In genomic region chr6:137717074-137718073, GRCh38 we compare ENCODE assay signal across 9 cellular contexts.
DNase-seq lines count a peak whose midpoint lies in the region; ATAC-seq and TF ChIP-seq lines count a peak whose summit lies in the region.
"Had no signal": no experiment of that assay in that cellular context is flagged by ENCODE, and none has a peak within 500 bp of the region (broad histone marks: within the 10 kb centered on the region; RNA-seq: fewer than 3 reads in every experiment).

No MANE protein-coding gene starts in this region.

- H3K4me2 ChIP-seq in neural progenitor cell: no peak overlapping the region

- H3K4me1 Mint-ChIP-seq in neural progenitor cell: peaks cover 5% of the 10 kb centered on the region

- no peaks in the 10 kb centered on the region for H3K9me3 Mint-ChIP-seq in neural progenitor cell

- H4K20me1 ChIP-seq in neural progenitor cell (ENCODE audit: low read depth): no peaks in the 10 kb centered on the region

- peak overlapping the region; percentile 57 for H2AFZ ChIP-seq in neural progenitor cell (replicated peaks)

- no peak overlapping the region for H3K9ac ChIP-seq in neural progenitor cell

- H3K4me3 Mint-ChIP-seq in neural progenitor cell: no peak overlapping the region

- H3K4me3 ChIP-seq in neural progenitor cell: no peak overlapping the region

- no peak for ATAC-seq in GM19463 (IDR thresholded peaks at IDR 0.05; ENCODE audit: unreplicated experiment)
- ATAC-seq in GM19035 (IDR thresholded peaks at IDR 0.05; ENCODE audit: unreplicated experiment): no peak

- no peaks in the 10 kb centered on the region for H3K9me3 ChIP-seq in neural progenitor cell (ENCODE audit: low read depth)

- in situ Hi-C loops in G401 (cut with HindIII; ENCODE audit: low sequenced_read_pairs): no loop called here

- no peaks in the 10 kb centered on the region for H3K27me3 Mint-ChIP-seq in neural progenitor cell (ENCODE audit: insufficient read depth, low read depth)

- no peak overlapping the region for H3K27ac Mint-ChIP-seq in neural progenitor cell

- no peaks in the 10 kb centered on the region for H3K36me3 Mint-ChIP-seq in neural progenitor cell

- no peak overlapping the region for H3K27ac ChIP-seq in neural progenitor cell

- no peaks in the 10 kb centered on the region for H3F3A ChIP-seq in neural progenitor cell (ENCODE audit: low read depth)

- no peaks in the 10 kb centered on the region for H3K27me3 ChIP-seq in neural progenitor cell

- no peaks in the 10 kb centered on the region for H3K4me1 ChIP-seq in neural progenitor cell

- H3K79me2 ChIP-seq in neural progenitor cell (ENCODE audit: low read depth): no peaks in the 10 kb centered on the region

- no peak for TF ChIP-seq CTCF in neural progenitor cell (IDR thresholded peaks at IDR 0.05)

- peak; percentile 40 for DNase-seq in ELR (ENCODE audit: low read depth)
- peak; percentile 80 for DNase-seq in NCI-H345 (lab: John Stamatoyannopoulos, UW)
- DNase-seq in activated T-cell treated with anti-CD3 and anti-CD28 coated beads for 48 hours (ENCODE audit: low read depth): peak; percentile 58
- no peak for DNase-seq in neural progenitor cell (ENCODE audit: low spot score)
- no peak for DNase-seq in GM19240 (ENCODE audit: insufficient read length, low spot score)
- no peak for DNase-seq in G401 (ENCODE audit: low spot score)
- DNase-seq: SIG-M5 had no signal

- H3K36me3 ChIP-seq in neural progenitor cell: no peaks in the 10 kb centered on the region

Comparison
In these comparisons a context has a peak if more than half of its experiments do, and no peak if none do; other contexts are left out.
1. DNase-seq: peak in ELR (single experiment), NCI-H345 (single experiment) and activated T-cell treated with anti-CD3 and anti-CD28 coated beads for 48 hours (single experiment); none in neural progenitor cell (single experiment), GM19240 (single experiment) and G401 (single experiment).